ENCODE assay signal across 1 cellular context in the genomic region with DNA sequence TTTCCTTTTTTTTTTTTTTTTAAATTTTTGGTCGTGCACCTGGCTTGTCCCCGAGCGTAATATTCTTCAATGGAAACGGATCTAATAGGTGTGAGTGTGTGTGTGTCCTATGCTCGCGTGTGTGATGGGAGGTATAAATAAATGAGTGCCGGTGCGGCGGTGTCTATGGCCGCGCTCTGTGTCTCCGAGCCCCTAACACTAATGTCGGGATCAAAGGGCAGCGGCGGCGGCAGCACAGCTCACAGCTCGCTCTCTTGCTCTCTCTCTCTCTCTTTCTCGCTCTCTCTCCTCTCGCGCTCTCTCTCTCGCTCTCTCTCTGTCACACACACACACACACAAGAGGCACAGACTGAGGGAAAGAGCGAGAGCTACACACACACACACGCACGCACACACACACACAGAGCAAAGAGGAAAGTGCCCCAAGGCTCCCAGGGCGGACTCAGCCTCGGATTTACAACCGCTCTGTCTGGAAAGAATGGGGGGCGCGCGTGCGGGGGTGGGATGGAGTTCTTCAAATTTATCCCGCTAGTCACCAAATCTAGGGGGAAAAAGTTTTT.
TF ChIP-seq lines count a peak whose summit lies in the region.

A gene with protein sequence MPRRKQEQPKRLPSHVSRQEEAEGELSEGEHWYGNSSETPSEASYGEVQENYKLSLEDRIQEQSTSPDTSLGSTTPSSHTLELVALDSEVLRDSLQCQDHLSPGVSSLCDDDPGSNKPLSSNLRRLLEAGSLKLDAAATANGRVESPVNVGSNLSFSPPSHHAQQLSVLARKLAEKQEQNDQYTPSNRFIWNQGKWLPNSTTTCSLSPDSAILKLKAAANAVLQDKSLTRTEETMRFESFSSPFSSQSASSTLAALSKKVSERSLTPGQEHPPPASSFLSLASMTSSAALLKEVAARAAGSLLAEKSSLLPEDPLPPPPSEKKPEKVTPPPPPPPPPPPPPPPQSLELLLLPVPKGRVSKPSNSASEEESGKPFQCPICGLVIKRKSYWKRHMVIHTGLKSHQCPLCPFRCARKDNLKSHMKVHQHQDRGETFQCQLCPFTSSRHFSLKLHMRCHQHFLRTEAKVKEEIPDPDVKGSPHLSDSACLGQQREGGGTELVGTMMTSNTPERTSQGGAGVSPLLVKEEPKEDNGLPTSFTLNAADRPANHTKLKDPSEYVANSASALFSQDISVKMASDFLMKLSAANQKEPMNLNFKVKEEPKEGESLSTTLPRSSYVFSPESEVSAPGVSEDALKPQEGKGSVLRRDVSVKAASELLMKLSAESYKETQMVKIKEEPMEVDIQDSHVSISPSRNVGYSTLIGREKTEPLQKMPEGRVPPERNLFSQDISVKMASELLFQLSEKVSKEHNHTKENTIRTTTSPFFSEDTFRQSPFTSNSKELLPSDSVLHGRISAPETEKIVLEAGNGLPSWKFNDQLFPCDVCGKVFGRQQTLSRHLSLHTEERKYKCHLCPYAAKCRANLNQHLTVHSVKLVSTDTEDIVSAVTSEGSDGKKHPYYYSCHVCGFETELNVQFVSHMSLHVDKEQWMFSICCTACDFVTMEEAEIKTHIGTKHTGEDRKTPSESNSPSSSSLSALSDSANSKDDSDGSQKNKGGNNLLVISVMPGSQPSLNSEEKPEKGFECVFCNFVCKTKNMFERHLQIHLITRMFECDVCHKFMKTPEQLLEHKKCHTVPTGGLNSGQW (minus strand): TSS at position 206 of the 560 bp plus-strand sequence. CDS start 416 bp downstream, outside the sequence.

TF ChIP-seq in WTC11, 78 proteins besides CTCF, POLR2A, EP300 and RAD21 (continued from another document):
- TF ChIP-seq E2F1 (CRISPR knock-in tag; IDR thresholded peaks at IDR 0.05) (no peak), FOXP1 (CRISPR knock-in tag; IDR thresholded peaks at IDR 0.05; ENCODE audit: borderline replicate concordance) (peak; percentile 75; the same call in 1 of the 2 replicates), NFE2L1 (CRISPR knock-in tag; IDR thresholded peaks at IDR 0.05) (peak; percentile 75; the same call in 1 of the 2 replicates)
- TF ChIP-seq, protein P1, sequence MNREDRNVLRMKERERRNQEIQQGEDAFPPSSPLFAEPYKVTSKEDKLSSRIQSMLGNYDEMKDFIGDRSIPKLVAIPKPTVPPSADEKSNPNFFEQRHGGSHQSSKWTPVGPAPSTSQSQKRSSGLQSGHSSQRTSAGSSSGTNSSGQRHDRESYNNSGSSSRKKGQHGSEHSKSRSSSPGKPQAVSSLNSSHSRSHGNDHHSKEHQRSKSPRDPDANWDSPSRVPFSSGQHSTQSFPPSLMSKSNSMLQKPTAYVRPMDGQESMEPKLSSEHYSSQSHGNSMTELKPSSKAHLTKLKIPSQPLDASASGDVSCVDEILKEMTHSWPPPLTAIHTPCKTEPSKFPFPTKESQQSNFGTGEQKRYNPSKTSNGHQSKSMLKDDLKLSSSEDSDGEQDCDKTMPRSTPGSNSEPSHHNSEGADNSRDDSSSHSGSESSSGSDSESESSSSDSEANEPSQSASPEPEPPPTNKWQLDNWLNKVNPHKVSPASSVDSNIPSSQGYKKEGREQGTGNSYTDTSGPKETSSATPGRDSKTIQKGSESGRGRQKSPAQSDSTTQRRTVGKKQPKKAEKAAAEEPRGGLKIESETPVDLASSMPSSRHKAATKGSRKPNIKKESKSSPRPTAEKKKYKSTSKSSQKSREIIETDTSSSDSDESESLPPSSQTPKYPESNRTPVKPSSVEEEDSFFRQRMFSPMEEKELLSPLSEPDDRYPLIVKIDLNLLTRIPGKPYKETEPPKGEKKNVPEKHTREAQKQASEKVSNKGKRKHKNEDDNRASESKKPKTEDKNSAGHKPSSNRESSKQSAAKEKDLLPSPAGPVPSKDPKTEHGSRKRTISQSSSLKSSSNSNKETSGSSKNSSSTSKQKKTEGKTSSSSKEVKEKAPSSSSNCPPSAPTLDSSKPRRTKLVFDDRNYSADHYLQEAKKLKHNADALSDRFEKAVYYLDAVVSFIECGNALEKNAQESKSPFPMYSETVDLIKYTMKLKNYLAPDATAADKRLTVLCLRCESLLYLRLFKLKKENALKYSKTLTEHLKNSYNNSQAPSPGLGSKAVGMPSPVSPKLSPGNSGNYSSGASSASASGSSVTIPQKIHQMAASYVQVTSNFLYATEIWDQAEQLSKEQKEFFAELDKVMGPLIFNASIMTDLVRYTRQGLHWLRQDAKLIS (CRISPR knock-in tag; IDR thresholded peaks at IDR 0.05; ENCODE audit: borderline replicate concordance): peak; percentile 93
- TF ChIP-seq, protein P2, sequence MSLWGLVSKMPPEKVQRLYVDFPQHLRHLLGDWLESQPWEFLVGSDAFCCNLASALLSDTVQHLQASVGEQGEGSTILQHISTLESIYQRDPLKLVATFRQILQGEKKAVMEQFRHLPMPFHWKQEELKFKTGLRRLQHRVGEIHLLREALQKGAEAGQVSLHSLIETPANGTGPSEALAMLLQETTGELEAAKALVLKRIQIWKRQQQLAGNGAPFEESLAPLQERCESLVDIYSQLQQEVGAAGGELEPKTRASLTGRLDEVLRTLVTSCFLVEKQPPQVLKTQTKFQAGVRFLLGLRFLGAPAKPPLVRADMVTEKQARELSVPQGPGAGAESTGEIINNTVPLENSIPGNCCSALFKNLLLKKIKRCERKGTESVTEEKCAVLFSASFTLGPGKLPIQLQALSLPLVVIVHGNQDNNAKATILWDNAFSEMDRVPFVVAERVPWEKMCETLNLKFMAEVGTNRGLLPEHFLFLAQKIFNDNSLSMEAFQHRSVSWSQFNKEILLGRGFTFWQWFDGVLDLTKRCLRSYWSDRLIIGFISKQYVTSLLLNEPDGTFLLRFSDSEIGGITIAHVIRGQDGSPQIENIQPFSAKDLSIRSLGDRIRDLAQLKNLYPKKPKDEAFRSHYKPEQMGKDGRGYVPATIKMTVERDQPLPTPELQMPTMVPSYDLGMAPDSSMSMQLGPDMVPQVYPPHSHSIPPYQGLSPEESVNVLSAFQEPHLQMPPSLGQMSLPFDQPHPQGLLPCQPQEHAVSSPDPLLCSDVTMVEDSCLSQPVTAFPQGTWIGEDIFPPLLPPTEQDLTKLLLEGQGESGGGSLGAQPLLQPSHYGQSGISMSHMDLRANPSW (CRISPR knock-in tag; conservative IDR thresholded peaks at IDR 0.05; ENCODE audit: low read depth): 0 out of 2 replicates have a peak, but pooled peaks have one; percentile 36
